Comparison of ENCODE assay signal across 41 cellular contexts in the genomic region with DNA sequence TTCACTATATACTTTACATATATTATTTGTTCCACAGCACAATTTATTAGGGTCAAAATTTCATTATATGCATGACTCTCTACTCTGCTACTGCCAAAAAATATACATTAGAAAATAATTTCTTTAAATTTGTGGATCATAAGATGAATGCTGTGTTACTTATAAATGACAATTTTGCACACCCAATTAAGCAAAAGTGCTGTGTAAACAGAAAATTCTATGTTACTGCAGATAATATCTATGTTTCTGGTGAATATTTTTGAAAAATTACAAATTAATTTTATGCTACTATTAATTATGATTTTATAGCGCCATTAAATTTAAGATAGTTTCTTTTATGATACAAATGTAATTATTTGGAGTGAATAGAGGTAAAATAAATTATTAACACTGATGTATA. TPM values are rescaled to one million over a fixed set of nuclear protein-coding genes. Genes with fewer than 3 reads are reported as not detected.
"Had no signal": no experiment of that assay in that cellular context is flagged by ENCODE, and none has a peak within 500 bp of the region (broad histone marks: within the 10 kb centered on the region; RNA-seq: fewer than 3 reads in every experiment).

No MANE protein-coding gene starts in this region.

- DNase-seq: activated B cell treated with CpG ODN at 0.5 μM for 24 hours; activated CD4-positive, alpha-beta memory T cell treated with anti-CD3 and anti-CD28 coated beads for 36 hours; activated CD4-positive, alpha-beta T cell treated with anti-CD3 and anti-CD28 coated beads for 4 hours; activated CD4-positive, alpha-beta T cell treated with anti-CD3 and anti-CD28 coated beads, Interleukin-2, amount 10 ng/mL, durations not matched to agents 24 days and 14 days; activated CD4-positive, alpha-beta T cell treated with anti-CD3 and anti-CD28 coated beads, Interleukin-2, amount 50 U/mL, for 1 hour; activated CD4-positive, alpha-beta T cell treated with anti-CD3 and anti-CD28 coated beads, Interleukin-2, amount 50 U/mL, for 4 hours; activated CD4-positive, CD25-positive, alpha-beta regulatory T cell treated with anti-CD3 and anti-CD28 coated beads, Interleukin-2, amount 50 U/mL, for 72 hours; activated CD8-positive, alpha-beta memory T cell treated with anti-CD3 and anti-CD28 coated beads, Interleukin-2, amount 50 U/mL, for 4 hours; activated CD8-positive, alpha-beta T cell treated with anti-CD3 and anti-CD28 coated beads for 36 hours; activated effector memory CD4-positive, alpha-beta T cell treated with Interleukin-2 at 50 U/mL for 16 hours; activated gamma-delta T cell; activated naive CD4-positive, alpha-beta T cell treated with anti-CD3 and anti-CD28 coated beads, Interleukin-2, amount 10 ng/mL, durations not matched to agents 7 days and 5 days; activated naive CD4-positive, alpha-beta T cell treated with Interleukin-2 at 50 U/mL for 16 hours; activated naive CD8-positive, alpha-beta T cell treated with anti-CD3 and anti-CD28 coated beads, Interleukin-2, amount 10 ng/mL, durations not matched to agents 7 days and 5 days; activated naive CD8-positive, alpha-beta T cell treated with anti-CD3 and anti-CD28 coated beads, Interleukin-2, amount 50 U/mL, for 24 hours; activated T-cell treated with anti-CD3 and anti-CD28 coated beads for 4 hours; activated T-cell treated with anti-CD3 and anti-CD28 coated beads, Interleukin-2, amount 50 U/mL, for 1 hour; activated T-cell treated with anti-CD3 and anti-CD28 coated beads, Interleukin-2, amount 50 U/mL, for 4 hours; activated T-cell treated with anti-CD3 and anti-CD28 coated beads, Interleukin-2, amount 50 U/mL, for 72 hours; amygdala; anterior cingulate cortex; caudate nucleus; cerebellar nuclear complex; T-helper 1 cell; T-helper 2 cell; T-helper 9 cell had no signal

- FAIRE-seq: bronchial epithelial cell, TTC549 had no signal

- H3K4me1 ChIP-seq: ascending aorta had no signal

- H3K9me3 Mint-ChIP-seq: activated CD4-positive, alpha-beta T cell treated with anti-CD3 and anti-CD28 coated beads, Interleukin-2, amount 10 ng/mL, durations not matched to agents 24 days and 14 days; activated naive CD4-positive, alpha-beta T cell treated with anti-CD3 and anti-CD28 coated beads, Interleukin-2, amount 50 U/mL, for 24 hours; activated T-helper 2 cell treated with anti-CD3 and anti-CD28 coated beads, Interferon-gamma antibody, Interleukin-2, Interleukin-4, amounts not matched to agents 10 μg/mL and 5 μg/mL and 100 μg/mL, durations not matched to agents 14 hours and 24 hours and 36 hours; brain; central memory CD8-positive, alpha-beta T cell; T-helper 1 cell treated with Interleukin-12 subunit alpha and Interleukin-12 subunit beta and Interleukin-4 antibody, amounts not matched to agents 30 μg/mL and 1 μg/mL, for 36 hours had no signal

- H3K4me3 Mint-ChIP-seq: activated B cell treated with CpG ODN at 0.5 μM for 24 hours; activated CD4-positive, alpha-beta memory T cell treated with anti-CD3 and anti-CD28 coated beads for 36 hours; activated CD4-positive, alpha-beta T cell treated with anti-CD3 and anti-CD28 coated beads, Interleukin-2, amount 10 ng/mL, durations not matched to agents 24 days and 14 days; activated CD8-positive, alpha-beta T cell treated with anti-CD3 and anti-CD28 coated beads for 36 hours; activated naive CD4-positive, alpha-beta T cell treated with anti-CD3 and anti-CD28 coated beads, Interleukin-2, amount 10 ng/mL, durations not matched to agents 7 days and 5 days; activated naive CD4-positive, alpha-beta T cell treated with anti-CD3 and anti-CD28 coated beads, Interleukin-2, amount 50 U/mL, for 24 hours; activated naive CD8-positive, alpha-beta T cell; activated naive CD8-positive, alpha-beta T cell treated with anti-CD3 and anti-CD28 coated beads, Interleukin-2, amount 10 ng/mL, durations not matched to agents 7 days and 5 days; activated naive CD8-positive, alpha-beta T cell treated with anti-CD3 and anti-CD28 coated beads, Interleukin-2, amount 50 U/mL, for 24 hours; activated T-cell treated with anti-CD3 and anti-CD28 coated beads, Interleukin-2, amount 50 U/mL, for 4 hours; activated T-cell treated with anti-CD3 and anti-CD28 coated beads, Interleukin-2, amount 50 U/mL, for 72 hours; brain; central memory CD8-positive, alpha-beta T cell; T-helper 1 cell treated with Interleukin-12 subunit alpha and Interleukin-12 subunit beta and Interleukin-4 antibody, amounts not matched to agents 30 μg/mL and 1 μg/mL, for 36 hours; T-helper 2 cell treated with Interferon-gamma antibody and Interleukin-4, amounts not matched to agents 5 μg/mL and 100 μg/mL, for 36 hours had no signal

- H3K27me3 Mint-ChIP-seq: activated B cell treated with CpG ODN at 0.5 μM for 24 hours; activated CD4-positive, alpha-beta memory T cell treated with anti-CD3 and anti-CD28 coated beads for 36 hours; activated CD4-positive, alpha-beta T cell treated with anti-CD3 and anti-CD28 coated beads, Interleukin-2, amount 10 ng/mL, durations not matched to agents 24 days and 14 days; activated CD8-positive, alpha-beta T cell treated with anti-CD3 and anti-CD28 coated beads for 36 hours; activated naive CD4-positive, alpha-beta T cell treated with anti-CD3 and anti-CD28 coated beads, Interleukin-2, amount 10 ng/mL, durations not matched to agents 7 days and 5 days; activated naive CD4-positive, alpha-beta T cell treated with anti-CD3 and anti-CD28 coated beads, Interleukin-2, amount 50 U/mL, for 24 hours; activated naive CD8-positive, alpha-beta T cell; activated naive CD8-positive, alpha-beta T cell treated with anti-CD3 and anti-CD28 coated beads, Interleukin-2, amount 10 ng/mL, durations not matched to agents 7 days and 5 days; activated naive CD8-positive, alpha-beta T cell treated with anti-CD3 and anti-CD28 coated beads, Interleukin-2, amount 50 U/mL, for 24 hours; central memory CD8-positive, alpha-beta T cell had no signal

- H3K4me1 Mint-ChIP-seq: activated B cell treated with CpG ODN at 0.5 μM for 24 hours; activated CD4-positive, alpha-beta T cell treated with anti-CD3 and anti-CD28 coated beads, Interleukin-2, amount 10 ng/mL, durations not matched to agents 24 days and 14 days; activated naive CD4-positive, alpha-beta T cell treated with anti-CD3 and anti-CD28 coated beads, Interleukin-2, amount 10 ng/mL, durations not matched to agents 7 days and 5 days; activated naive CD4-positive, alpha-beta T cell treated with anti-CD3 and anti-CD28 coated beads, Interleukin-2, amount 50 U/mL, for 24 hours; activated naive CD8-positive, alpha-beta T cell treated with anti-CD3 and anti-CD28 coated beads, Interleukin-2, amount 10 ng/mL, durations not matched to agents 7 days and 5 days; activated naive CD8-positive, alpha-beta T cell treated with anti-CD3 and anti-CD28 coated beads, Interleukin-2, amount 50 U/mL, for 24 hours; brain; central memory CD8-positive, alpha-beta T cell had no signal

- H3K36me3 Mint-ChIP-seq: activated CD4-positive, alpha-beta memory T cell treated with anti-CD3 and anti-CD28 coated beads for 36 hours; activated naive CD4-positive, alpha-beta T cell treated with anti-CD3 and anti-CD28 coated beads, Interleukin-2, amount 10 ng/mL, durations not matched to agents 7 days and 5 days; activated naive CD4-positive, alpha-beta T cell treated with anti-CD3 and anti-CD28 coated beads, Interleukin-2, amount 50 U/mL, for 24 hours; activated naive CD8-positive, alpha-beta T cell; activated naive CD8-positive, alpha-beta T cell treated with anti-CD3 and anti-CD28 coated beads, Interleukin-2, amount 10 ng/mL, durations not matched to agents 7 days and 5 days; brain had no signal

- H3K4me3 ChIP-seq: ascending aorta, cardiac muscle cell had no signal

- H3K9me3 ChIP-seq: ascending aorta had no signal

- H3K36me3 ChIP-seq: ascending aorta, cardiac muscle cell had no signal

- H3K27me3 ChIP-seq: ascending aorta, cardiac muscle cell had no signal

- ATAC-seq: activated CD8-positive, alpha-beta T cell treated with anti-CD3 and anti-CD28 coated beads for 36 hours; activated naive CD8-positive, alpha-beta T cell treated with anti-CD3 and anti-CD28 coated beads, Interleukin-2, amount 50 U/mL, for 24 hours; activated T-cell treated with anti-CD3 and anti-CD28 coated beads, Interleukin-2, amount 50 U/mL, for 4 hours; activated T-cell treated with anti-CD3 and anti-CD28 coated beads, Interleukin-2, amount 50 U/mL, for 72 hours had no signal

- H3K27ac Mint-ChIP-seq: activated B cell treated with CpG ODN at 0.5 μM for 24 hours; activated CD4-positive, alpha-beta memory T cell treated with anti-CD3 and anti-CD28 coated beads for 36 hours; activated CD4-positive, alpha-beta T cell treated with anti-CD3 and anti-CD28 coated beads, Interleukin-2, amount 10 ng/mL, durations not matched to agents 24 days and 14 days; activated CD8-positive, alpha-beta T cell treated with anti-CD3 and anti-CD28 coated beads for 36 hours; activated naive CD4-positive, alpha-beta T cell treated with anti-CD3 and anti-CD28 coated beads, Interleukin-2, amount 10 ng/mL, durations not matched to agents 7 days and 5 days; activated naive CD4-positive, alpha-beta T cell treated with anti-CD3 and anti-CD28 coated beads, Interleukin-2, amount 50 U/mL, for 24 hours; activated naive CD8-positive, alpha-beta T cell; activated naive CD8-positive, alpha-beta T cell treated with anti-CD3 and anti-CD28 coated beads, Interleukin-2, amount 10 ng/mL, durations not matched to agents 7 days and 5 days; activated naive CD8-positive, alpha-beta T cell treated with anti-CD3 and anti-CD28 coated beads, Interleukin-2, amount 50 U/mL, for 24 hours; activated T-cell treated with anti-CD3 and anti-CD28 coated beads, Interleukin-2, amount 50 U/mL, for 72 hours; activated T-helper 2 cell treated with anti-CD3 and anti-CD28 coated beads, Interferon-gamma antibody, Interleukin-2, Interleukin-4, amounts not matched to agents 10 μg/mL and 5 μg/mL and 100 μg/mL, durations not matched to agents 14 hours and 24 hours and 36 hours; brain; T-helper 1 cell treated with Interleukin-12 subunit alpha and Interleukin-12 subunit beta and Interleukin-4 antibody, amounts not matched to agents 30 μg/mL and 1 μg/mL, for 36 hours; T-helper 2 cell treated with Interferon-gamma antibody and Interleukin-4, amounts not matched to agents 5 μg/mL and 100 μg/mL, for 36 hours had no signal

- H3K27ac ChIP-seq: ascending aorta, cardiac muscle cell, VCaP had no signal

RNA-seq across cellular contexts. Expression of a gene that starts 59.8 kb away (rescaled TPM):
- total RNA-seq: activated B cell treated with CpG ODN at 0.5 μM for 24 hours; activated CD4-positive, alpha-beta memory T cell treated with anti-CD3 and anti-CD28 coated beads for 36 hours; activated CD4-positive, alpha-beta T cell treated with anti-CD3 and anti-CD28 coated beads, Interleukin-2, amount 10 ng/mL, durations not matched to agents 24 days and 14 days; activated CD8-positive, alpha-beta memory T cell treated with anti-CD3 and anti-CD28 coated beads for 36 hours; activated CD8-positive, alpha-beta T cell treated with anti-CD3 and anti-CD28 coated beads for 36 hours; activated naive CD8-positive, alpha-beta T cell treated with anti-CD3 and anti-CD28 coated beads, Interleukin-2, amount 10 ng/mL, durations not matched to agents 7 days and 5 days; activated T-cell treated with anti-CD3 and anti-CD28 coated beads, Interleukin-2, amount 50 U/mL, for 4 hours; activated T-cell treated with anti-CD3 and anti-CD28 coated beads, Interleukin-2, amount 50 U/mL, for 72 hours; activated T-helper 2 cell treated with anti-CD3 and anti-CD28 coated beads, Interferon-gamma antibody, Interleukin-2, Interleukin-4, amounts not matched to agents 10 μg/mL and 5 μg/mL and 100 μg/mL, durations not matched to agents 14 hours and 24 hours and 36 hours; ascending aorta; bronchial epithelial cell; cardiac muscle cell; chondrocyte had no signal
- polyA plus RNA-seq: adipose tissue, cardiac muscle cell had no signal
